ENCODE assay signal across 8 cellular contexts in the genomic region with DNA sequence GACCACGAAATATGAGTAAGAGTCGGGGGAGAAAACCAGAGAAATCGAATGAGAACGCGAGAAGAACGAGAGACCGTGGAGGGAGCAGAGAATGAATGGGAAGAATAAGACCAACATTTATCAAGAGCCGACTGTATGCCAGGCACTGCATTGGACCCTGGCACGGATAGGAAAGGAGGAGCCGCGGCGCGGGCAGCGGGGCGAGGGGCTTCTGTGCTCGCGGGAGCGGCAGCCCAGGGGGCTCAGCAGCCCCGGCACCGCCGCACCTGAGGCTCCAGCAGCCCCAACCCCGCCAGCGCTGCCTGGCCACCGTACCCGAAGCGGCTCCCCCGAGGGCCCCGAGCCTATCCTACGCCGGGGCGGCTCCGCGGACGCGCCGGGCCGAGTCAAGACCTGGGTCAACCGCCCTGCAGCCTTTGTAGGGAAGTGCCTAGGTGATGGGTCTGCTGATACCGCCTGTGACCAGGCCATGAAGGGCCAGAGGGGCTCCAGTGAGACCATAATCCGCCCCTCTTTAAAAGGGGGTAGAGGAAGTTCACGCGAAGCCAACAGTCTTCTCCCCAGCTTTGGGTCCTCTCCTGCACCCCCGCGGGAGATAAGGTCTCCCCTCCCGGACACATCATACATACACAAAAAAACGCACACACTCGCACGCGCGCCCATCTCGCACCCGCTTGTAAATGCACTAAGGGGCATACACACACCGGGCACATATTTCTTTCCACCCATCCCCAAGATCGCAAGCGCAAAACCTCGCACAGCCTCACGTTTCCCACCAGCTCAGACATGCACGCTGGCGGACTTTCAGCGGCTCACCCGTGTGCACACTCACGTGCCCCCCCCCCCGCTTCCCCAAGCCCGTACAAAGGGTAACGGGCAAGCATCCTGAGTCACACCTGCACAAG. TPM values are rescaled to one million over a fixed set of nuclear protein-coding genes. Genes with fewer than 3 reads are reported as not detected.
A peak's percentile ranks its signal among the peaks of the same experiment; 100 is the strongest.
DNase-seq lines count a peak whose midpoint lies in the region; ATAC-seq and TF ChIP-seq lines count a peak whose summit lies in the region.

No MANE protein-coding gene starts in this region.

- in situ Hi-C loops in KBM-7 (cut with MboI; ENCODE audit: low pct_unique_long_range_greater_than_20kb, low sequenced_read_pairs) = no loop called here

- intact Hi-C loops in CD4-positive, alpha-beta T cell (cut with DNase I, micrococcal nuclease) = loop anchor here (2.0 to 10.0 kb wide), 7 partner anchors 15 to 1065 kb away; no protein-coding TSS in a partner anchor

- H3K27ac ChIP-seq in CD4-positive, alpha-beta T cell (ENCODE audit: low read depth, low read length) = no peak overlapping the region
- no peak overlapping the region for H3K27ac ChIP-seq in iPS-18a (ENCODE audit: low read length)

- peaks cover 63% of the 10 kb centered on the region for H3K27me3 Mint-ChIP-seq in CD4-positive, alpha-beta T cell
- H3K27me3 Mint-ChIP-seq in activated T-cell treated with anti-CD3 and anti-CD28 coated beads, Interleukin-2, amount 50 U/mL, for 72 hours (ENCODE audit: low read depth) = peaks cover 49% of the 10 kb centered on the region
- H3K27me3 Mint-ChIP-seq in stimulated activated memory B cell treated with anti-CD40 and anti-IgM and Interleukin-4, amounts not matched to agents 10 μg/mL and 1 μg/mL and 100 μg/mL, for 72 hours = peaks cover 36% of the 10 kb centered on the region

- peak in 2 of 10 experiments; percentile 15 to 31 for DNase-seq in CD4-positive, alpha-beta T cell
- peak; percentile 35 for DNase-seq in KBM-7
- DNase-seq in activated T-cell treated with anti-CD3 and anti-CD28 coated beads, Interleukin-2, amount 50 U/mL, for 72 hours = peak; percentile 35 to 39
- no peak for DNase-seq in CD1c-positive myeloid dendritic cell (ENCODE audit: extremely low spot score)
- no peak for DNase-seq in AML-193 (lab: John Stamatoyannopoulos, UW)
- DNase-seq in SIG-M5 (lab: John Stamatoyannopoulos, UW) = no peak

- H3K36me3 ChIP-seq in iPS-18a (ENCODE audit: control insufficient read depth, low read depth, low read length) = no peaks in the 10 kb centered on the region

- H3K4me3 Mint-ChIP-seq in CD4-positive, alpha-beta T cell = peak overlapping the region; percentile 92
- peak overlapping the region; percentile 92 to 99 for H3K4me3 Mint-ChIP-seq in activated T-cell treated with anti-CD3 and anti-CD28 coated beads, Interleukin-2, amount 50 U/mL, for 72 hours
- H3K4me3 Mint-ChIP-seq in stimulated activated memory B cell treated with anti-CD40 and anti-IgM and Interleukin-4, amounts not matched to agents 10 μg/mL and 1 μg/mL and 100 μg/mL, for 72 hours = peak overlapping the region; percentile 83

- no peak overlapping the region for H3K9ac ChIP-seq in iPS-18a (ENCODE audit: low read length)

- H3K4me3 ChIP-seq in iPS-18a (ENCODE audit: low read length) = peak overlapping the region; percentile 53

- TF ChIP-seq CTCF in CD4-positive, alpha-beta T cell (IDR thresholded peaks at IDR 0.05) = no peak

- peaks cover 25% of the 10 kb centered on the region for H3K4me1 ChIP-seq in iPS-18a (ENCODE audit: control insufficient read depth, low read depth, low read length)

- peaks cover 33% of the 10 kb centered on the region for H3K27me3 ChIP-seq in CD4-positive, alpha-beta T cell (ENCODE audit: control insufficient read depth, insufficient read depth, low read length)
- peaks cover 60% of the 10 kb centered on the region for H3K27me3 ChIP-seq in iPS-18a (ENCODE audit: control insufficient read depth, insufficient read depth, low read length)

- H3K36me3 Mint-ChIP-seq in CD4-positive, alpha-beta T cell (ENCODE audit: low read depth) = no peaks in the 10 kb centered on the region
- peaks cover 0 to 4% of the 10 kb centered on the region in 2 donors for H3K36me3 Mint-ChIP-seq in activated T-cell treated with anti-CD3 and anti-CD28 coated beads, Interleukin-2, amount 50 U/mL, for 72 hours (ENCODE audit: insufficient read depth in 2 of 2)
- H3K36me3 Mint-ChIP-seq in stimulated activated memory B cell treated with anti-CD40 and anti-IgM and Interleukin-4, amounts not matched to agents 10 μg/mL and 1 μg/mL and 100 μg/mL, for 72 hours = no peaks in the 10 kb centered on the region

- peak; percentile 18 for ATAC-seq in CD4-positive, alpha-beta T cell (ENCODE audit: poor library complexity)
- peak; percentile 20 for ATAC-seq in activated T-cell treated with anti-CD3 and anti-CD28 coated beads, Interleukin-2, amount 50 U/mL, for 72 hours (replicated peaks in 1 of 2)
- peak; percentile 25 for ATAC-seq in stimulated activated memory B cell treated with anti-CD40 and anti-IgM and Interleukin-4, amounts not matched to agents 10 μg/mL and 1 μg/mL and 100 μg/mL, for 72 hours

- no peak overlapping the region for H3K27ac Mint-ChIP-seq in CD4-positive, alpha-beta T cell
- peak overlapping the region; percentile 3 for H3K27ac Mint-ChIP-seq in activated T-cell treated with anti-CD3 and anti-CD28 coated beads, Interleukin-2, amount 50 U/mL, for 72 hours
- H3K27ac Mint-ChIP-seq in stimulated activated memory B cell treated with anti-CD40 and anti-IgM and Interleukin-4, amounts not matched to agents 10 μg/mL and 1 μg/mL and 100 μg/mL, for 72 hours = peak overlapping the region; percentile 8

- POLR2A ChIA-PET in CD4-positive, alpha-beta T cell (lab: Charles Lee) = interaction anchor here (0.9 to 3.0 kb wide), 7 partner anchors 13 to 1065 kb away, joined by 4 to 16 read pairs (median 10); partner anchors contain the start of genes SLC43A3 and TIMM10

- CTCF ChIA-PET in CD4-positive, alpha-beta T cell (lab: Charles Lee) = interaction anchor here (0.7 to 3.0 kb wide), 13 partner anchors 14 to 341 kb away, joined by 3 to 26 read pairs (median 4); partner anchors contain the start of gene UBE2L6

- no peaks in the 10 kb centered on the region for H3K9me3 ChIP-seq in CD4-positive, alpha-beta T cell (ENCODE audit: control insufficient read depth, low read length)
- no peaks in the 10 kb centered on the region for H3K9me3 ChIP-seq in iPS-18a (ENCODE audit: control insufficient read depth, low read depth, low read length)

- H3K4me1 Mint-ChIP-seq in CD4-positive, alpha-beta T cell (ENCODE audit: low read depth) = peaks cover 38% of the 10 kb centered on the region
- peaks cover 30% of the 10 kb centered on the region for H3K4me1 Mint-ChIP-seq in activated T-cell treated with anti-CD3 and anti-CD28 coated beads, Interleukin-2, amount 50 U/mL, for 72 hours (ENCODE audit: low read depth)
- peaks cover 31% of the 10 kb centered on the region for H3K4me1 Mint-ChIP-seq in stimulated activated memory B cell treated with anti-CD40 and anti-IgM and Interleukin-4, amounts not matched to agents 10 μg/mL and 1 μg/mL and 100 μg/mL, for 72 hours

- H3K9me3 Mint-ChIP-seq in CD4-positive, alpha-beta T cell = no peaks in the 10 kb centered on the region
- H3K9me3 Mint-ChIP-seq in activated T-cell treated with anti-CD3 and anti-CD28 coated beads, Interleukin-2, amount 50 U/mL, for 72 hours = no peaks in the 10 kb centered on the region
- no peaks in the 10 kb centered on the region for H3K9me3 Mint-ChIP-seq in stimulated activated memory B cell treated with anti-CD40 and anti-IgM and Interleukin-4, amounts not matched to agents 10 μg/mL and 1 μg/mL and 100 μg/mL, for 72 hours

RNA-seq across cellular contexts. Expression of gene RTN4RL2, which starts 1.0 kb away (rescaled TPM):
- under 1 TPM; 0.17 to 0.19 TPM for total RNA-seq in CD4-positive, alpha-beta T cell
- 1 to 10 TPM in 1 of 2 donors, under 1 TPM in 1; 0.97 to 1.1 TPM for total RNA-seq in activated T-cell treated with anti-CD3 and anti-CD28 coated beads, Interleukin-2, amount 50 U/mL, for 72 hours

RNA-seq across cellular contexts. Expression of gene SLC43A3, which starts 32.4 kb away (rescaled TPM):
- 1 to 10 TPM; 6.9 to 7.3 TPM for total RNA-seq in CD4-positive, alpha-beta T cell
- 100 to 1,000 TPM; 159 to 169 TPM for total RNA-seq in activated T-cell treated with anti-CD3 and anti-CD28 coated beads, Interleukin-2, amount 50 U/mL, for 72 hours

RNA-seq across cellular contexts. Expression of gene SLC43A1, which starts 56.1 kb away (rescaled TPM):
- total RNA-seq in CD4-positive, alpha-beta T cell = 1 to 10 TPM; 3.1 to 4.2 TPM
- total RNA-seq in activated T-cell treated with anti-CD3 and anti-CD28 coated beads, Interleukin-2, amount 50 U/mL, for 72 hours = 10 to 100 TPM; 43.6 to 53.9 TPM

Comparison
In these comparisons a context has a peak if more than half of its experiments do, and no peak if none do; other contexts are left out.
1. DNase-seq: peak in KBM-7 (single experiment) and activated T-cell treated with anti-CD3 and anti-CD28 coated beads, Interleukin-2, amount 50 U/mL, for 72 hours (2 of 2); none in CD1c-positive myeloid dendritic cell (single experiment), AML-193 (0 of 2) and SIG-M5 (single experiment).
2. RNA of gene SLC43A3, which starts 32.4 kb away (total RNA-seq): 159 to 169 TPM in activated T-cell treated with anti-CD3 and anti-CD28 coated beads, Interleukin-2, amount 50 U/mL, for 72 hours; 6.9 to 7.3 TPM in CD4-positive, alpha-beta T cell; every median in the first group is over 10 times any median in the second.
3. RNA of gene SLC43A1, which starts 56.1 kb away (total RNA-seq): 43.6 to 53.9 TPM in activated T-cell treated with anti-CD3 and anti-CD28 coated beads, Interleukin-2, amount 50 U/mL, for 72 hours; 3.1 to 4.2 TPM in CD4-positive, alpha-beta T cell; every median in the first group is over 4 times any median in the second.
4. Peak in every context shown above with its lines, with median percentiles within 50 percentile points of each other: ATAC-seq and H3K4me3 Mint-ChIP-seq.